Comparison of ENCODE assay signal across 15 cellular contexts in genomic region chr2:151262629-151263028, GRCh38. TPM values are rescaled to one million over a fixed set of nuclear protein-coding genes. Genes with fewer than 3 reads are reported as not detected.
DNase-seq lines count a peak whose midpoint lies in the region; ATAC-seq and TF ChIP-seq lines count a peak whose summit lies in the region.
"Had no signal": no experiment of that assay in that cellular context is flagged by ENCODE, and none has a peak within 500 bp of the region (broad histone marks: within the 10 kb centered on the region; RNA-seq: fewer than 3 reads in every experiment).

No MANE protein-coding gene starts in this region.

- no peaks in the 10 kb centered on the region for H3K27me3 ChIP-seq in CD4-positive, CD25-positive, alpha-beta regulatory T cell (ENCODE audit: control insufficient read depth, insufficient read depth, low read length)
- H3K27me3 ChIP-seq in colonic mucosa = no peaks in the 10 kb centered on the region

- no peak overlapping the region for H3K27ac ChIP-seq in CD4-positive, CD25-positive, alpha-beta regulatory T cell (ENCODE audit: insufficient read depth, low read length, poor library complexity, severe bottlenecking)
- peak overlapping the region; percentile 96 for H3K27ac ChIP-seq in colonic mucosa

- H3K4me3 Mint-ChIP-seq in CD4-positive, CD25-positive, alpha-beta regulatory T cell = peak overlapping the region; percentile 69 to 91 (median 70)
- H3K4me3 Mint-ChIP-seq in IgD-negative memory B cell (peak overlapping the region; percentile 30 to 97 (median 84)), natural killer cell (peak overlapping the region; percentile 95)

- peaks cover 6% of the 10 kb centered on the region for H3K27me3 Mint-ChIP-seq in CD4-positive, CD25-positive, alpha-beta regulatory T cell
- H3K27me3 Mint-ChIP-seq in IgD-negative memory B cell (no peaks in the 10 kb centered on the region), natural killer cell (ENCODE audit: low read depth in 2 of 2) (no peaks in the 10 kb centered on the region)

- H3K27ac Mint-ChIP-seq in CD4-positive, CD25-positive, alpha-beta regulatory T cell = peak overlapping the region; percentile 88 to 98 (median 97)
- peak overlapping the region in 2 of 3 donors; percentile 93 for H3K27ac Mint-ChIP-seq in IgD-negative memory B cell
- H3K27ac Mint-ChIP-seq in natural killer cell = peak overlapping the region; percentile 95 to 96

- DNase-seq in CD4-positive, CD25-positive, alpha-beta regulatory T cell = no peak
- DNase-seq in colonic mucosa = no peak
- DNase-seq in natural killer cell = no peak
- DNase-seq in NCI-H2107 treated with DMSO at 0.1 percent for 48 hours (lab: John Stamatoyannopoulos, UW; ENCODE audit: unreplicated experiment) = no peak
- no peak for DNase-seq in NAMALWA (ENCODE audit: low spot score)
- no peak for DNase-seq in NCI-H1417 treated with DMSO at 0.1 percent for 48 hours (lab: John Stamatoyannopoulos, UW)
- no peak for DNase-seq in D341Med (ENCODE audit: low spot score)
- DNase-seq: amniotic stem cell; HCEC 1CT; MV-4-11; NCI-H345; retina; stimulated activated CD4-positive, alpha-beta T cell treated with anti-CD3 and anti-CD28 coated beads, Interleukin-4, amount 100 ng/mL, for 1 hour; stimulated activated naive CD4-positive, alpha-beta T cell had no signal

- H3K36me3 ChIP-seq in CD4-positive, CD25-positive, alpha-beta regulatory T cell (ENCODE audit: control insufficient read depth, insufficient read depth, low read length) = no peaks in the 10 kb centered on the region
- H3K36me3 ChIP-seq in colonic mucosa = no peaks in the 10 kb centered on the region

- H3K9me3 ChIP-seq in CD4-positive, CD25-positive, alpha-beta regulatory T cell (ENCODE audit: control insufficient read depth in 2 of 2, low read length in 2 of 2) = no peaks in the 10 kb centered on the region
- H3K9me3 ChIP-seq in colonic mucosa = no peaks in the 10 kb centered on the region

- H3K4me1 ChIP-seq in CD4-positive, CD25-positive, alpha-beta regulatory T cell (ENCODE audit: control insufficient read depth, insufficient read depth, low read length, poor library complexity, severe bottlenecking) = peaks cover 16% of the 10 kb centered on the region
- H3K4me1 ChIP-seq in colonic mucosa = no peaks in the 10 kb centered on the region

- H3K9me3 Mint-ChIP-seq in CD4-positive, CD25-positive, alpha-beta regulatory T cell = no peaks in the 10 kb centered on the region
- H3K9me3 Mint-ChIP-seq in IgD-negative memory B cell (no peaks in the 10 kb centered on the region), natural killer cell (no peaks in the 10 kb centered on the region)

- no peaks in the 10 kb centered on the region for H3K36me3 Mint-ChIP-seq in CD4-positive, CD25-positive, alpha-beta regulatory T cell
- H3K36me3 Mint-ChIP-seq in IgD-negative memory B cell = no peaks in the 10 kb centered on the region
- no peaks in the 10 kb centered on the region for H3K36me3 Mint-ChIP-seq in natural killer cell

- H3K4me3 ChIP-seq in CD4-positive, CD25-positive, alpha-beta regulatory T cell (ENCODE audit: low read depth, low read length) = peak overlapping the region; percentile 98
- no peak overlapping the region for H3K4me3 ChIP-seq in colonic mucosa

- intact Hi-C loops in colonic mucosa (cut with DNase I) = loop anchor here (10.0 kb wide), 1 partner anchor 172 kb away; no protein-coding TSS in a partner anchor
- intact Hi-C loops in natural killer cell (cut with micrococcal nuclease) = loop anchor here (10.0 kb wide), 2 partner anchors 152 to 1678 kb away; partner anchors contain the start of gene MMADHC

- H3K4me1 Mint-ChIP-seq in CD4-positive, CD25-positive, alpha-beta regulatory T cell = peaks cover 11 to 49% (median 33%) of the 10 kb centered on the region in 4 donors
- peaks cover 12 to 38% (median 20%) of the 10 kb centered on the region in 3 donors for H3K4me1 Mint-ChIP-seq in IgD-negative memory B cell
- H3K4me1 Mint-ChIP-seq in natural killer cell = peaks cover 16 to 22% of the 10 kb centered on the region in 2 donors

- TF ChIP-seq CTCF in colonic mucosa (IDR thresholded peaks at IDR 0.05) (no peak), natural killer cell (IDR thresholded peaks at IDR 0.05) (no peak)

- no peak for ATAC-seq in CD4-positive, CD25-positive, alpha-beta regulatory T cell (ENCODE audit: low read depth in 2 of 2)
- ATAC-seq in natural killer cell = no peak

- H3K9ac ChIP-seq in colonic mucosa (ENCODE audit: low read depth in 2 of 2, low read length in 2 of 2) = no peak overlapping the region

RNA-seq across cellular contexts. Expression of gene RBM43, which starts 1.0 kb away (rescaled TPM):
- 12.3 TPM for total RNA-seq in CD4-positive, CD25-positive, alpha-beta regulatory T cell
- 1 to 10 TPM; 4.2 to 6.9 (median 5.3) TPM for polyA plus RNA-seq in CD4-positive, CD25-positive, alpha-beta regulatory T cell
- 1.8 TPM for polyA plus RNA-seq in IgD-negative memory B cell
- 1 to 10 TPM; 2.4 to 3.8 TPM for total RNA-seq in colonic mucosa
- 10 to 100 TPM in 2 of 3 donors, 1 to 10 TPM in 1; 5.6 to 12.4 (median 10.9) TPM for total RNA-seq in natural killer cell

RNA-seq across cellular contexts. Expression of gene NMI, which starts 26.8 kb away (rescaled TPM):
- total RNA-seq in CD4-positive, CD25-positive, alpha-beta regulatory T cell = 21.1 TPM
- 10 to 100 TPM; 34.3 to 57.8 (median 47.4) TPM for polyA plus RNA-seq in CD4-positive, CD25-positive, alpha-beta regulatory T cell
- 38.7 TPM for polyA plus RNA-seq in IgD-negative memory B cell
- total RNA-seq in colonic mucosa (10 to 100 TPM; 18.4 to 21.1 TPM), natural killer cell (10 to 100 TPM; 19.5 to 32.8 (median 23.0) TPM)
